ENCODE assay signal across 15 cellular contexts in the genomic region with DNA sequence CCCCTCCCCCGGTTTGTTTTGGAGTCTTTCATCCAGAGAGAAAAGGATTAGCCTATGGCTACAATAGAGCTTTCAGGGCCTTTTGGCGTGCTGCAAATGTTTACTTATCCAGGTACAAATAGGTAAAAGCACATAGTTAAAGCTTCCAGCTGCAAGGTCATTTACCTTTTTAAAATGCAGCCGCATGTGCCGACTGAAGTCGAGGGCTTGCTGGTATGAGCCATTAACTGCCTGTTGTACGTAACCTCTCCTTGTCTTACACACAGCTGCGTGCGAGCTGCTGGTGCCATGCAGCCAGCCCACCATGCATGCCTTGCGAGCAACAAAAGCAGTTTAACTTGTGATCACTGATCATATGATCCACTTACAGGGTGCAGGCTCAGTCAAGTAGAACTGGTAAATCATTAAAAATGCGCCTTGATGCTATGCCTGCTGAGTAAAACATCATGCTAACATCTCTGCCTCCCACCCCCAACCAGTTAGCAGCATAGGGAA.
DNase-seq lines count a peak whose midpoint lies in the region; ATAC-seq, FAIRE-seq and TF ChIP-seq lines count a peak whose summit lies in the region.
"Had no signal": no experiment of that assay in that cellular context is flagged by ENCODE, and none has a peak within 500 bp of the region (broad histone marks: within the 10 kb centered on the region; RNA-seq: fewer than 3 reads in every experiment).

No MANE protein-coding gene starts in this region.

- H3K4me1 Mint-ChIP-seq in chondrocyte (ENCODE audit: low read depth), result peaks cover 19% of the 10 kb centered on the region
- H3K4me1 Mint-ChIP-seq: activated naive CD4-positive, alpha-beta T cell treated with anti-CD3 and anti-CD28 coated beads, Interleukin-2, amount 50 U/mL, for 24 hours; naive thymus-derived CD8-positive, alpha-beta T cell had no signal

- H3K9ac ChIP-seq in liver (ENCODE audit: low read depth in 1 of 2, low read length in 2 of 2), result no peak overlapping the region

- no peak overlapping the region for H3K4me3 Mint-ChIP-seq in chondrocyte (ENCODE audit: unreplicated experiment)
- H3K4me3 Mint-ChIP-seq: activated naive CD4-positive, alpha-beta T cell treated with anti-CD3 and anti-CD28 coated beads, Interleukin-2, amount 50 U/mL, for 24 hours; H9; naive thymus-derived CD8-positive, alpha-beta T cell had no signal

- TF ChIP-seq CTCF in 22Rv1 (IDR thresholded peaks at IDR 0.05), result no peak
- TF ChIP-seq CTCF in liver (IDR thresholded peaks at IDR 0.05; ENCODE audit: low read depth, low read length, missing input control), result no peak
- TF ChIP-seq CTCF in chondrocyte (IDR thresholded peaks at IDR 0.05), result no peak

- DNase-seq in NCI-H1417 treated with DMSO at 0.1 percent for 48 hours (lab: John Stamatoyannopoulos, UW), result peak; percentile 37
- DNase-seq in RCC 7860 (ENCODE audit: low spot score), result peak; percentile 87
- no peak for DNase-seq in caudate nucleus (lab: John Stamatoyannopoulos, UW)
- DNase-seq in chondrocyte (ENCODE audit: low spot score), result no peak
- DNase-seq in HAP-1 (ENCODE audit: low spot score in 2 of 2), result no peak
- DNase-seq: H9; naive thymus-derived CD8-positive, alpha-beta T cell; NCI-H1048 had no signal

- H3K27me3 ChIP-seq in liver (ENCODE audit: control insufficient read depth in 4 of 4, insufficient read depth in 4 of 4, low read length in 3 of 4), result no peaks in the 10 kb centered on the region
- no peaks in the 10 kb centered on the region; the same call in 1 of the 2 replicates for H3K27me3 ChIP-seq in HAP-1 (ENCODE audit: low read depth)
- H3K27me3 ChIP-seq: upper lobe of left lung had no signal

- H3K36me3 ChIP-seq in liver (ENCODE audit: control insufficient read depth in 4 of 4, insufficient read depth in 3 of 4, low read depth in 1 of 4, low read length in 3 of 4) (no peaks in the 10 kb centered on the region), HAP-1 (replicated peaks) (no peaks in the 10 kb centered on the region)
- H3K36me3 ChIP-seq: upper lobe of left lung had no signal

- WGBS in liver, result 62% methylated on average over 10 of the region's 10 CpGs

- no peak for ATAC-seq in HG03097 (IDR thresholded peaks at IDR 0.05; ENCODE audit: low FRiP score, unreplicated experiment)
- ATAC-seq: naive thymus-derived CD8-positive, alpha-beta T cell had no signal

- H3K27me3 Mint-ChIP-seq in chondrocyte (ENCODE audit: low read depth), result no peaks in the 10 kb centered on the region
- H3K27me3 Mint-ChIP-seq: activated naive CD4-positive, alpha-beta T cell treated with anti-CD3 and anti-CD28 coated beads, Interleukin-2, amount 50 U/mL, for 24 hours had no signal

- no peaks in the 10 kb centered on the region for H3K9me3 Mint-ChIP-seq in chondrocyte (ENCODE audit: low read depth)
- H3K9me3 Mint-ChIP-seq: activated naive CD4-positive, alpha-beta T cell treated with anti-CD3 and anti-CD28 coated beads, Interleukin-2, amount 50 U/mL, for 24 hours; H9 had no signal

- in situ Hi-C loops in HAP-1 (cut with MboI; ENCODE audit: low sequenced_read_pairs), result no loop called here

- peak; percentile 6 to 35 for TF ChIP-seq RAD21 in liver (IDR thresholded peaks at IDR 0.05)

- peak overlapping the region; percentile 67 for H3K27ac ChIP-seq in 22Rv1
- H3K27ac ChIP-seq in liver (ENCODE audit: low read depth in 1 of 2, low read length in 2 of 2), result no peak overlapping the region
- no peak overlapping the region for H3K27ac ChIP-seq in caudate nucleus (ENCODE audit: low read depth, low read length)

- H3K9me3 ChIP-seq in liver (ENCODE audit: control insufficient read depth in 4 of 4, low read length in 3 of 4), result no peaks in the 10 kb centered on the region
- no peaks in the 10 kb centered on the region for H3K9me3 ChIP-seq in HAP-1
- H3K9me3 ChIP-seq: upper lobe of left lung had no signal

- H3K27ac Mint-ChIP-seq in chondrocyte (ENCODE audit: unreplicated experiment), result no peak overlapping the region
- H3K27ac Mint-ChIP-seq: activated naive CD4-positive, alpha-beta T cell treated with anti-CD3 and anti-CD28 coated beads, Interleukin-2, amount 50 U/mL, for 24 hours; naive thymus-derived CD8-positive, alpha-beta T cell had no signal

- peaks cover 0 to 8% (median 4%) of the 10 kb centered on the region in 4 donors for H3K4me1 ChIP-seq in liver (ENCODE audit: control insufficient read depth in 4 of 4, insufficient read depth in 4 of 4, low read length in 3 of 4)
- H3K4me1 ChIP-seq in HAP-1, result no peaks in the 10 kb centered on the region

- no peak overlapping the region for H3K4me3 ChIP-seq in liver (ENCODE audit: low read depth in 1 of 3, low read length in 3 of 3)
- no peak overlapping the region for H3K4me3 ChIP-seq in HAP-1
- H3K4me3 ChIP-seq: smooth muscle cell, upper lobe of left lung had no signal

- peak; percentile 95 for FAIRE-seq in RCC 7860 (lab: Jason Lieb, UNC)
- FAIRE-seq: colon had no signal

- no peaks in the 10 kb centered on the region for H3K36me3 Mint-ChIP-seq in chondrocyte (ENCODE audit: low read depth)
- H3K36me3 Mint-ChIP-seq: activated naive CD4-positive, alpha-beta T cell treated with anti-CD3 and anti-CD28 coated beads, Interleukin-2, amount 50 U/mL, for 24 hours; naive thymus-derived CD8-positive, alpha-beta T cell had no signal

TF ChIP-seq in liver, 16 proteins besides CTCF, POLR2A, EP300 and RAD21:
- TF ChIP-seq TAF1 (conservative IDR thresholded peaks at IDR 0.05) (no peak), FOXA1 (IDR thresholded peaks at IDR 0.05) (no peak), ATF3 (IDR thresholded peaks at IDR 0.05) (no peak), REST (IDR thresholded peaks at IDR 0.05) (no peak), NR2F2 (IDR thresholded peaks at IDR 0.05) (no peak), HNF4G (IDR thresholded peaks at IDR 0.05) (no peak), EGR1 (IDR thresholded peaks at IDR 0.05; ENCODE audit: low read depth in 2 of 2) (no peak), JUND (IDR thresholded peaks at IDR 0.05) (no peak), GABPA (IDR thresholded peaks at IDR 0.05 in 1 of 2, conservative IDR thresholded peaks at IDR 0.05 in 1 of 2) (no peak), ZBTB33 (IDR thresholded peaks at IDR 0.05) (no peak), HNF4A (conservative IDR thresholded peaks at IDR 0.05) (peak; percentile 22 to 32), FOXA2 (IDR thresholded peaks at IDR 0.05) (no peak), RXRA (IDR thresholded peaks at IDR 0.05) (peak; percentile 70 to 71), SP1 (IDR thresholded peaks at IDR 0.05) (peak; percentile 38), YY1 (IDR thresholded peaks at IDR 0.05) (no peak)
- TF ChIP-seq, protein P1, sequence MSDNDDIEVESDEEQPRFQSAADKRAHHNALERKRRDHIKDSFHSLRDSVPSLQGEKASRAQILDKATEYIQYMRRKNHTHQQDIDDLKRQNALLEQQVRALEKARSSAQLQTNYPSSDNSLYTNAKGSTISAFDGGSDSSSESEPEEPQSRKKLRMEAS (IDR thresholded peaks at IDR 0.05), result peak; percentile 84
TF ChIP-seq in liver: peak in this region for 4.

Comparison
In these comparisons a context has a peak if more than half of its experiments do, and no peak if none do; other contexts are left out.
1. DNase-seq: peak in NCI-H1417 treated with DMSO at 0.1 percent for 48 hours (single experiment) and RCC 7860 (single experiment); none in caudate nucleus (0 of 61), chondrocyte (single experiment) and HAP-1 (0 of 2).